In genomic region chr2:102592601-102593000, GRCh38 we compare ENCODE assay signal across 8 cellular contexts. TPM values are rescaled to one million over a fixed set of nuclear protein-coding genes. Genes with fewer than 3 reads are reported as not detected.
DNase-seq lines count a peak whose midpoint lies in the region; ATAC-seq and TF ChIP-seq lines count a peak whose summit lies in the region.

No MANE protein-coding gene starts in this region.

- H3K4me2 ChIP-seq in neural cell (ENCODE audit: low read length): no peak overlapping the region

- H3K4me3 Mint-ChIP-seq in stimulated activated memory B cell treated with anti-CD40 and anti-IgM and Interleukin-4, amounts not matched to agents 10 μg/mL and 1 μg/mL and 100 μg/mL, for 72 hours: no peak overlapping the region

- H4K20me1 ChIP-seq in neural cell (ENCODE audit: insufficient read depth): no peaks in the 10 kb centered on the region

- TF ChIP-seq CTCF in cardiac fibroblast (IDR thresholded peaks at IDR 0.05; ENCODE audit: low read depth, low read length) (peak; percentile 69), neural cell (IDR thresholded peaks at IDR 0.05; ENCODE audit: poor library complexity, severe bottlenecking) (peak; percentile 10)

- H3F3A ChIP-seq in neural cell (ENCODE audit: insufficient read depth, low read length, poor library complexity, severe bottlenecking): no peaks in the 10 kb centered on the region

- TF ChIP-seq RAD21 in Ishikawa (IDR thresholded peaks at IDR 0.05; ENCODE audit: low read depth): peak; percentile 79
- TF ChIP-seq RAD21 in neural cell (conservative IDR thresholded peaks at IDR 0.05): no peak

- TF ChIP-seq EP300 in Ishikawa (IDR thresholded peaks at IDR 0.05; ENCODE audit: borderline replicate concordance) (no peak), neural cell (conservative IDR thresholded peaks at IDR 0.05; ENCODE audit: poor library complexity, severe bottlenecking) (no peak)

- no peaks in the 10 kb centered on the region for H3K4me1 Mint-ChIP-seq in stimulated activated memory B cell treated with anti-CD40 and anti-IgM and Interleukin-4, amounts not matched to agents 10 μg/mL and 1 μg/mL and 100 μg/mL, for 72 hours

- H3K4me3 ChIP-seq in cardiac fibroblast (replicated peaks in 1 of 2; ENCODE audit: low read depth in 2 of 2, low read length in 2 of 2) (no peak overlapping the region), neural cell (ENCODE audit: low read length) (no peak overlapping the region)

- no peaks in the 10 kb centered on the region for H3K9me2 ChIP-seq in neural cell (ENCODE audit: insufficient read depth, low read length)

- no peaks in the 10 kb centered on the region for H3K9me3 Mint-ChIP-seq in stimulated activated memory B cell treated with anti-CD40 and anti-IgM and Interleukin-4, amounts not matched to agents 10 μg/mL and 1 μg/mL and 100 μg/mL, for 72 hours

- H3K27me3 ChIP-seq in neural cell (ENCODE audit: insufficient read depth, low read depth, low read length): no peaks in the 10 kb centered on the region

- no peaks in the 10 kb centered on the region for H3K79me2 ChIP-seq in neural cell (replicated peaks; ENCODE audit: insufficient read depth, low read length)

- H3K27me3 Mint-ChIP-seq in stimulated activated memory B cell treated with anti-CD40 and anti-IgM and Interleukin-4, amounts not matched to agents 10 μg/mL and 1 μg/mL and 100 μg/mL, for 72 hours: peaks cover 39% of the 10 kb centered on the region

- H3K27ac Mint-ChIP-seq in stimulated activated memory B cell treated with anti-CD40 and anti-IgM and Interleukin-4, amounts not matched to agents 10 μg/mL and 1 μg/mL and 100 μg/mL, for 72 hours: no peak overlapping the region

- DNase-seq in Daoy (ENCODE audit: low read depth): peak; percentile 12
- peak; percentile 37 to 44 for DNase-seq in cardiac fibroblast (ENCODE audit: low read depth in 2 of 2)
- no peak for DNase-seq in activated T-cell treated with anti-CD3 and anti-CD28 coated beads for 4 hours

- H3K9me3 ChIP-seq in neural cell (ENCODE audit: low read length): no peaks in the 10 kb centered on the region

- H3K9ac ChIP-seq in neural cell (ENCODE audit: low read length): no peak overlapping the region

- no peak overlapping the region for H3K27ac ChIP-seq in neural cell (ENCODE audit: low read length)

- H2AFZ ChIP-seq in neural cell (ENCODE audit: low read depth, low read length): no peak overlapping the region

- ATAC-seq in HG03571 (IDR thresholded peaks at IDR 0.05; ENCODE audit: unreplicated experiment) (no peak), GM19455 (IDR thresholded peaks at IDR 0.05; ENCODE audit: unreplicated experiment) (no peak)
- ATAC-seq in stimulated activated memory B cell treated with anti-CD40 and anti-IgM and Interleukin-4, amounts not matched to agents 10 μg/mL and 1 μg/mL and 100 μg/mL, for 72 hours: no peak

- H3K36me3 Mint-ChIP-seq in stimulated activated memory B cell treated with anti-CD40 and anti-IgM and Interleukin-4, amounts not matched to agents 10 μg/mL and 1 μg/mL and 100 μg/mL, for 72 hours: no peaks in the 10 kb centered on the region

- H3K36me3 ChIP-seq in neural cell (ENCODE audit: insufficient read depth, low read length): no peaks in the 10 kb centered on the region

TF ChIP-seq in Ishikawa, 13 proteins besides CTCF, POLR2A, EP300 and RAD21:
- TF ChIP-seq REST (IDR thresholded peaks at IDR 0.05; ENCODE audit: low read depth) (no peak), CEBPB (IDR thresholded peaks at IDR 0.05) (no peak), EGR1 (IDR thresholded peaks at IDR 0.05) (no peak), TCF12 (IDR thresholded peaks at IDR 0.05; ENCODE audit: low read depth) (no peak), NFIC (IDR thresholded peaks at IDR 0.05) (no peak)

TF ChIP-seq in neural cell, 6 proteins besides CTCF, POLR2A, EP300 and RAD21:
- no peak for TF ChIP-seq MXI1 (conservative IDR thresholded peaks at IDR 0.05; ENCODE audit: poor library complexity, severe bottlenecking)
- no peak for TF ChIP-seq SMC3 (conservative IDR thresholded peaks at IDR 0.05; ENCODE audit: poor library complexity)
- TF ChIP-seq EZH2 (IDR thresholded peaks at IDR 0.05; ENCODE audit: borderline replicate concordance, insufficient read depth, low read length, poor library complexity, severe bottlenecking): no peak
- no peak for TF ChIP-seq POLR2AphosphoS5 (IDR thresholded peaks at IDR 0.05)
- TF ChIP-seq REST (IDR thresholded peaks at IDR 0.05; ENCODE audit: borderline replicate concordance): no peak
- no peak for TF ChIP-seq TAF1 (IDR thresholded peaks at IDR 0.05; ENCODE audit: low read depth)

RNA-seq across cellular contexts. Expression of gene SLC9A2, which starts 26.8 kb away (rescaled TPM):
- total RNA-seq in Daoy (2014; rRNA removed; shearing (Covaris generic)): 0.92 and 1.5 TPM in 2 replicates
- 0.09 and 0.26 TPM in 2 replicates for polyA plus RNA-seq in neural cell
- 0.24 and 0.46 TPM in 2 replicates for polyA minus RNA-seq in neural cell
